Comparison of ENCODE assay signal across 8 cellular contexts in the genomic region with DNA sequence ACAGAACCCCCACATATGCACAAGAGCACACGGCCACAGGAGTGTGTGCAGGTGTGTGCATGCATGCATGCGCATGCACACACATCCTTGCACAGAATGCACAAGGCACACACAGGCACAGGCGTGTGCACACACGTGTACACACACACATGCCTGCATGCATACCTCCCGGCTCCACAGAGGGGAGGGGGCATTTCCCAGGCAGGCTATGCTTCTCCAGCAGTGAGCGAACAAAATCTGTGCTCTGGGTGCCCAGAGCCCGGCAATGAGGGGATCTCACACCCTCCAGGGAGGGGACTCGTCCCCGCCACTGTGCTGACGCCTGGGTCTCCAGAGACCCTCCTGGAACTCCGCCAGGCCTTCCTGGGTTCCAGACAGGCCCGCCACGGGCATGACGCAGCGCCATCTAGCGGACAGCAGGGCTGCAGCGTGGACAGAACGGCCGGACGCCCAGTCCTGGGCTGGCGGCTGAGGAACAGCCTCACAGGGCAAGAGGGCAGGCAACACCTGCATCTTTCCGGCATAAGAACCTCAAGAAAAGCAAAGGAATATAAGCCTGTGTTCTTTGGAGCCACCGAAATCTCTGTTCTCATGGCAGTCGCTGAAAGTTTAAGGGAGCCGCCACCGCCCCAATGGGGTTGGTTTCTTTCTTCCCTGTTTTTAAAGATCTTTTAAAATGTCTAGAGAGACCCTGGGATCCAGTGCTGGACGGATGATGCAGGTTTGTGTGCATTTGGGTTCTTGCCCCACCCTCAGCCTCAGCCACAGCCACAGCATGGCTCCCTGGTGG.
DNase-seq lines count a peak whose midpoint lies in the region; ATAC-seq and TF ChIP-seq lines count a peak whose summit lies in the region.

No MANE protein-coding gene starts in this region.

- 21 to 24% (median 23%) methylated on average over 27 of the region's 27 CpGs for WGBS in psoas muscle, 3 donors

- H3K27me3 ChIP-seq in psoas muscle (ENCODE audit: insufficient read depth in 3 of 3, low read length in 2 of 3) = peaks cover 0 to 48% (median 12%) of the 10 kb centered on the region in 3 donors

- no peaks in the 10 kb centered on the region for H3K9me3 ChIP-seq in psoas muscle

- H3K4me3 ChIP-seq in psoas muscle = no peak overlapping the region

- no peak overlapping the region for H3K27ac ChIP-seq in psoas muscle

- no peak for DNase-seq in AG09319 (ENCODE audit: extremely low read depth, low read depth)
- DNase-seq in GM19238 (ENCODE audit: insufficient read length, low spot score) = peak; percentile 75
- peak; percentile 23 to 29 for DNase-seq in NOMO-1 (lab: John Stamatoyannopoulos, UW; ENCODE audit: unreplicated experiment in 2 of 2)
- peak; percentile 8 for DNase-seq in activated T-helper 1 cell treated with Interleukin-2 at 50 U/mL for 16 hours (ENCODE audit: low read depth)
- peak; percentile 33 to 86 (median 66) for DNase-seq in head of caudate nucleus
- peak; percentile 57 to 84 for DNase-seq in psoas muscle
- DNase-seq in Kasumi-1 (lab: John Stamatoyannopoulos, UW) = no peak
- no peak for DNase-seq in HPDE6-E6E7 (ENCODE audit: extremely low spot score)

- no peaks in the 10 kb centered on the region for H3K36me3 ChIP-seq in psoas muscle (ENCODE audit: insufficient read depth in 1 of 2, low read depth in 1 of 2)

- TF ChIP-seq CTCF in AG09319 (IDR thresholded peaks at IDR 0.05; ENCODE audit: low read depth, low read length) (peak; percentile 61), psoas muscle (IDR thresholded peaks at IDR 0.05) (peak; percentile 85)

- ATAC-seq in psoas muscle = peak; percentile 60 to 74 (median 66)

- intact Hi-C loops in head of caudate nucleus (cut with DNase I) (loop anchor here (5.0 kb wide), 1 partner anchor 257 kb away; a partner anchor contains a TSS), psoas muscle (cut with DNase I) (loop anchor here (1.0 to 2.0 kb wide), 2 partner anchors 69 to 258 kb away; no protein-coding TSS in a partner anchor)

- H3K4me1 ChIP-seq in psoas muscle = no peaks in the 10 kb centered on the region

Comparison
In these comparisons a context has a peak if more than half of its experiments do, and no peak if none do; other contexts are left out.
1. DNase-seq: peak in GM19238 (single experiment), NOMO-1 (2 of 2), activated T-helper 1 cell treated with Interleukin-2 at 50 U/mL for 16 hours (single experiment), head of caudate nucleus (42 of 42) and psoas muscle (2 of 2); none in AG09319 (single experiment), Kasumi-1 (0 of 2) and HPDE6-E6E7 (single experiment).